In genomic region chr4:26322349-26322748, GRCh38 we compare ENCODE assay signal across 9 cellular contexts. TPM values are rescaled to one million over a fixed set of nuclear protein-coding genes. Genes with fewer than 3 reads are reported as not detected.
DNase-seq lines count a peak whose midpoint lies in the region; ATAC-seq and TF ChIP-seq lines count a peak whose summit lies in the region.
"Had no signal": no experiment of that assay in that cellular context is flagged by ENCODE, and none has a peak within 500 bp of the region (broad histone marks: within the 10 kb centered on the region; RNA-seq: fewer than 3 reads in every experiment).

No MANE protein-coding gene starts in this region.

- 52% methylated on average over 7 of the region's 7 CpGs for WGBS in right lobe of liver (ENCODE audit: insufficient coverage, low coverage, low lambda C conversion rate, missing lambda C conversion rate)
- 38 to 43% methylated on average over 7 of the region's 7 CpGs for WGBS in upper lobe of left lung, 2 donors

- TF ChIP-seq POLR2A in right lobe of liver (IDR thresholded peaks at IDR 0.05) (no peak), upper lobe of left lung (IDR thresholded peaks at IDR 0.05) (no peak)

- intact Hi-C loops in Right ventricle myocardium inferior (cut with DNase I) (loop anchor here (5.0 to 10.0 kb wide), 7 partner anchors 90 to 532 kb away; partner anchors contain the start of genes SMIM20 and TBC1D19), right lobe of liver (cut with DNase I) (no loop called here)

- H3K9me3 ChIP-seq in right atrium auricular region, result no peaks in the 10 kb centered on the region
- H3K9me3 ChIP-seq in right lobe of liver, result no peaks in the 10 kb centered on the region
- no peaks in the 10 kb centered on the region for H3K9me3 ChIP-seq in upper lobe of left lung

- H3K27me3 ChIP-seq in right atrium auricular region (no peaks in the 10 kb centered on the region), right lobe of liver (no peaks in the 10 kb centered on the region), upper lobe of left lung (no peaks in the 10 kb centered on the region)

- H3K36me3 ChIP-seq in right atrium auricular region (no peaks in the 10 kb centered on the region), right lobe of liver (no peaks in the 10 kb centered on the region), upper lobe of left lung (no peaks in the 10 kb centered on the region)

- DNase-seq in right atrium auricular region (ENCODE audit: low spot score), result no peak
- DNase-seq in Right ventricle myocardium inferior (ENCODE audit: missing footprints), result no peak
- DNase-seq in activated naive CD8-positive, alpha-beta T cell treated with anti-CD3 and anti-CD28 coated beads for 36 hours, result no peak
- no peak for DNase-seq in right lobe of liver
- DNase-seq in upper lobe of left lung, result no peak
- DNase-seq in nucleus accumbens (lab: John Stamatoyannopoulos, UW), result no peak
- DNase-seq: NCI-H1092 had no signal

- peaks cover 16% of the 10 kb centered on the region for H3K36me3 Mint-ChIP-seq in activated naive CD8-positive, alpha-beta T cell treated with anti-CD3 and anti-CD28 coated beads for 36 hours

- H3K4me3 ChIP-seq in right atrium auricular region, result peak overlapping the region; percentile 52 to 63
- peak overlapping the region; percentile 49 to 88 (median 83) for H3K4me3 ChIP-seq in right lobe of liver
- H3K4me3 ChIP-seq in upper lobe of left lung, result peak overlapping the region; percentile 65 to 90 (median 84)

- ATAC-seq in Right ventricle myocardium inferior (no peak), right lobe of liver (no peak), upper lobe of left lung (ENCODE audit: low FRiP score in 2 of 2) (no peak), GM21423 (IDR thresholded peaks at IDR 0.05; ENCODE audit: unreplicated experiment) (no peak), GM18502 (IDR thresholded peaks at IDR 0.05; ENCODE audit: poor library complexity, unreplicated experiment) (no peak)

- H3K27ac Mint-ChIP-seq in activated naive CD8-positive, alpha-beta T cell treated with anti-CD3 and anti-CD28 coated beads for 36 hours, result peak overlapping the region; percentile 88

- H3K9me3 Mint-ChIP-seq in activated naive CD8-positive, alpha-beta T cell treated with anti-CD3 and anti-CD28 coated beads for 36 hours, result peaks cover 9% of the 10 kb centered on the region

- TF ChIP-seq CTCF in right atrium auricular region (IDR thresholded peaks at IDR 0.05) (no peak), right lobe of liver (IDR thresholded peaks at IDR 0.05) (no peak), upper lobe of left lung (IDR thresholded peaks at IDR 0.05) (no peak)

- H3K4me1 ChIP-seq in right atrium auricular region (peaks cover 0 to 43% of the 10 kb centered on the region in 2 donors), right lobe of liver (peaks cover 0 to 21% (median 0%) of the 10 kb centered on the region in 4 donors), upper lobe of left lung (peaks cover 18 to 38% (median 22%) of the 10 kb centered on the region in 4 donors)

- no peak for TF ChIP-seq EP300 in upper lobe of left lung (IDR thresholded peaks at IDR 0.05)

- H3K4me3 Mint-ChIP-seq in activated naive CD8-positive, alpha-beta T cell treated with anti-CD3 and anti-CD28 coated beads for 36 hours, result peak overlapping the region; percentile 90

- no peak overlapping the region for H3K27ac ChIP-seq in right atrium auricular region
- H3K27ac ChIP-seq in right lobe of liver, result no peak overlapping the region
- peak overlapping the region in 2 of 4 donors; percentile 81 to 99 for H3K27ac ChIP-seq in upper lobe of left lung

- H3K27me3 Mint-ChIP-seq in activated naive CD8-positive, alpha-beta T cell treated with anti-CD3 and anti-CD28 coated beads for 36 hours, result no peaks in the 10 kb centered on the region

- H3K4me1 Mint-ChIP-seq in activated naive CD8-positive, alpha-beta T cell treated with anti-CD3 and anti-CD28 coated beads for 36 hours, result peaks cover 38% of the 10 kb centered on the region

RNA-seq across cellular contexts. Expression of gene RBPJ, which starts 1.5 kb away (rescaled TPM):
- total RNA-seq in right atrium auricular region (10 to 100 TPM; 31.4 to 41.0 TPM), Right ventricle myocardium inferior (42.1 TPM), right lobe of liver (10 to 100 TPM; 12.0 to 29.3 (median 19.6) TPM), upper lobe of left lung (10 to 100 TPM; 59.4 to 93.2 (median 79.4) TPM)
- total RNA-seq in activated naive CD8-positive, alpha-beta T cell treated with anti-CD3 and anti-CD28 coated beads for 36 hours, result 10 to 100 TPM; 88.7 to 93.5 TPM
